In the genomic region with DNA sequence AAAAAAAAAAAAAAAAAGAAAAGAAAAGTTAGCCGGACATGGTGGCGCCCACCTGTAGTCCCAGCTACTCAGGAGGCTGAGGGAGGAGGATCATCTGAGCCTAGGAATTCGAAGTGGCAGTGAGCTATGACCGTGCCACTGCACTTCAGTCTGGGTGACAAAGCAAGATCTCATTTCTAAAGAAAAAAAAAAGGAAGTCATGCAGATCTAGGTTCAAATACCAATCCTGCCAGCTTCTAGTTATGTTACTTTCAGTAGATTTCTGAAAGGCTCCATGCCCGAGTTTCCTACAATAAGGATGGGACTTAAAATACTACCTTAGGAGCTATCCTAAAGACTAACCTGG, we compare ENCODE assay signal across 10 cellular contexts. TPM values are rescaled to one million over a fixed set of nuclear protein-coding genes. Genes with fewer than 3 reads are reported as not detected.
DNase-seq lines count a peak whose midpoint lies in the region; ATAC-seq lines count a peak whose summit lies in the region.
"Had no signal": no experiment of that assay in that cellular context is flagged by ENCODE, and none has a peak within 500 bp of the region (broad histone marks: within the 10 kb centered on the region; RNA-seq: fewer than 3 reads in every experiment).

No MANE protein-coding gene starts in this region.

- H3K27me3 Mint-ChIP-seq in T-cell (no peaks in the 10 kb centered on the region), immature natural killer cell (ENCODE audit: low read depth in 3 of 3) (peaks cover 22 to 53% (median 36%) of the 10 kb centered on the region in 3 donors)

- H3K4me3 ChIP-seq in right cardiac atrium (ENCODE audit: low read length): peak overlapping the region; percentile 26

- H3K9me3 Mint-ChIP-seq in T-cell: no peaks in the 10 kb centered on the region
- no peaks in the 10 kb centered on the region for H3K9me3 Mint-ChIP-seq in immature natural killer cell

- H3K27ac Mint-ChIP-seq in T-cell: peak overlapping the region; percentile 91 to 93
- peak overlapping the region; percentile 89 to 100 (median 92) for H3K27ac Mint-ChIP-seq in immature natural killer cell

- DNase-seq in right cardiac atrium (no peak), Right ventricle myocardium superior (no peak), T-cell (no peak), immature natural killer cell (peak; percentile 19 to 30 (median 28)), NCI-H2107 treated with DMSO at 0.1 percent for 48 hours (lab: John Stamatoyannopoulos, UW; ENCODE audit: unreplicated experiment) (no peak), NCI-H345 (lab: John Stamatoyannopoulos, UW) (no peak)
- no peak for DNase-seq in stimulated activated CD4-positive, alpha-beta T cell treated with anti-CD3 and anti-CD28 coated beads, Interleukin-4, amount 100 ng/mL, for 1 hour
- DNase-seq: brain microvascular endothelial cell, NCI-H2171 treated with DMSO at 0.1 percent for 48 hours had no signal

- H3K27me3 ChIP-seq in right cardiac atrium (ENCODE audit: control insufficient read depth, insufficient read depth): no peaks in the 10 kb centered on the region
- H3K27me3 ChIP-seq: brain microvascular endothelial cell had no signal

- H3K36me3 Mint-ChIP-seq in T-cell (peaks cover 58% of the 10 kb centered on the region), immature natural killer cell (peaks cover 0 to 15% (median 11%) of the 10 kb centered on the region in 3 donors)

- CTCF ChIA-PET in T-cell (lab: Charles Lee): interaction anchor here (0.7 to 3.7 kb wide), 11 partner anchors 10 to 1808 kb away, joined by 3 to 52 read pairs (median 8); no protein-coding TSS in a partner anchor

- no peak for ATAC-seq in right cardiac atrium
- ATAC-seq in Right ventricle myocardium superior (ENCODE audit: poor library complexity): no peak
- peak in 1 of 4 experiments; percentile 8 for ATAC-seq in T-cell (replicated peaks in 1 of 4)
- no peak for ATAC-seq in HG02571 (IDR thresholded peaks at IDR 0.05; ENCODE audit: unreplicated experiment)

- WGBS in right cardiac atrium: 74% methylated on average over 5 of the region's 5 CpGs

- H3K27ac ChIP-seq in right cardiac atrium (ENCODE audit: low read length): no peak overlapping the region
- H3K27ac ChIP-seq: brain microvascular endothelial cell had no signal

- H3K4me3 Mint-ChIP-seq in T-cell (peak overlapping the region; percentile 89 to 99 (median 98)), immature natural killer cell (peak overlapping the region; percentile 90 to 100 (median 94))

- intact Hi-C loops in right cardiac atrium (cut with DNase I) (no loop called here), Right ventricle myocardium superior (cut with DNase I) (no loop called here)

- POLR2A ChIA-PET in T-cell (lab: Charles Lee): interaction anchor here (0.6 to 3.1 kb wide), 7 partner anchors 10 to 73 kb away, joined by 3 to 81 read pairs (median 6); no protein-coding TSS in a partner anchor

- H3K9me3 ChIP-seq in right cardiac atrium (ENCODE audit: control insufficient read depth, low read length): no peaks in the 10 kb centered on the region

- H3K4me1 Mint-ChIP-seq in T-cell (peaks cover 20 to 58% (median 43%) of the 10 kb centered on the region in 3 donors), immature natural killer cell (peaks cover 67 to 73% of the 10 kb centered on the region in 2 donors)

- H3K4me1 ChIP-seq in right cardiac atrium (ENCODE audit: control insufficient read depth, insufficient read depth, low read length): no peaks in the 10 kb centered on the region

RNA-seq across cellular contexts. Expression of a gene that starts 4.5 kb away (rescaled TPM):
- 10 to 100 TPM in 2 of 4 donors, 1 to 10 TPM in 2; 7.6 to 14.1 (median 10.0) TPM for total RNA-seq in right cardiac atrium
- polyA plus RNA-seq in right cardiac atrium: 4.1 TPM
- 6.5 TPM for total RNA-seq in Right ventricle myocardium superior
- total RNA-seq in T-cell: 100 to 1,000 TPM; 148 to 201 (median 155) TPM
- polyA plus RNA-seq in immature natural killer cell: 100 to 1,000 TPM in 1 of 3 donors, 10 to 100 TPM in 2; 69.4 to 121 (median 74.5) TPM

Comparison
In these comparisons a context has a peak if more than half of its experiments do, and no peak if none do; other contexts are left out.
1. DNase-seq: peak in immature natural killer cell (3 of 3); none in right cardiac atrium (0 of 3), Right ventricle myocardium superior (single experiment), T-cell (0 of 34), NCI-H2107 treated with DMSO at 0.1 percent for 48 hours (single experiment), stimulated activated CD4-positive, alpha-beta T cell treated with anti-CD3 and anti-CD28 coated beads, Interleukin-4, amount 100 ng/mL, for 1 hour (single experiment) and NCI-H345 (single experiment).
2. RNA of a gene that starts 4.5 kb away (total RNA-seq): 148 to 201 TPM in T-cell; 7.6 to 14.1 TPM in right cardiac atrium and 6.5 TPM in Right ventricle myocardium superior (single experiment); every median in the first group is over 4 times any median in the second.